In the genomic region with DNA sequence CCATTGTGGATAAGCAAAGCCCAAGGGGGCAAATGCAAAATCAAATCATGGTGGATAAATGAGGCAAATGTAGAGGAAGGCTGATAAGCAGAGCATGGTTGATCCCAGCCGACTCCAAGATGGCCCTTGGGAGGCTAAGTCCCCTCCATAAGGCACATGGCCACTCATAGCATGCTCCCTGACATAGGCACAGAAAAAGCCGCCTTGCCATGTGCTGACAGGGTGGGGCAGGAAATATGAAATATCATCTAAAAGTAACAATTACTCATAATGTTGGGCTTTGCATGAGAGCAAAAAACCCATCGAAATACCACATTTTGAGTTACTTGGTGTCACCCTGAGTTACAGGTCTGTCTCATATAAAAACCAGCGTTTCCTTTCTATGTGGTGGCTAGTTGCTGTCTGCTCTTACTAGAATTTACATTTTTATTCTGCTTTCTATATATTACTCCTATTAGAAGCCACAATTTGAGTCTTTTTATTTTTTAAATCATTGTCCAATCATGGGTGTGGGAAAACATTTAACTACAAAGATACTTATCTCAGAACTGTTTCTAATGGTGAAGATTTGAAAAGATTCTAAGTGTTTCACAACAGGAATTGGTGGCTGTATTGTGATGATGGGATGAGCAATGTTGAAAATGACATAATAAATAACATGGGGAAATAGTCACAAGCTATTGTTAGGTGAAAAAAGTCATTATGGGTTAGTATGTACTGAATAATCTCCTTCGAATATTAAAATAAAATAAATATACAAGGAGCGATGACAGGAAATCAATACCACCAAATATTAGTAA, we compare ENCODE assay signal across 8 cellular contexts.
DNase-seq lines count a peak whose midpoint lies in the region; ATAC-seq and TF ChIP-seq lines count a peak whose summit lies in the region.

No MANE protein-coding gene starts in this region.

- H3K27me3 Mint-ChIP-seq in effector memory CD8-positive, alpha-beta T cell = no peaks in the 10 kb centered on the region

- DNase-seq in GM12865 (ENCODE audit: low read depth) (peak; percentile 77), GM20000 (ENCODE audit: low spot score) (no peak), cerebellar cortex (ENCODE audit: low spot score) (no peak), superior temporal gyrus (ENCODE audit: extremely low spot score) (no peak)
- DNase-seq in activated CD4-positive, alpha-beta T cell treated with anti-CD3 and anti-CD28 coated beads for 1 hour = peak; percentile 45
- DNase-seq in effector memory CD8-positive, alpha-beta T cell = peak; percentile 58 to 64 (median 63)
- peak; percentile 38 for DNase-seq in stimulated activated CD8-positive, alpha-beta memory T cell treated with anti-CD3 and anti-CD28 coated beads, Interleukin-12 subunit alpha, Interleukin-12 subunit beta, amount 100 ng/mL, for 4 hours (ENCODE audit: low read depth)

- H3K27ac Mint-ChIP-seq in effector memory CD8-positive, alpha-beta T cell = peak overlapping the region; percentile 94 to 96

- peak; percentile 55 for ATAC-seq in HG02885 (IDR thresholded peaks at IDR 0.05; ENCODE audit: poor library complexity, unreplicated experiment)
- peak; percentile 61 for ATAC-seq in effector memory CD8-positive, alpha-beta T cell (replicated peaks)

- TF ChIP-seq CTCF in GM12865 (IDR thresholded peaks at IDR 0.05; ENCODE audit: insufficient read depth, low read depth, low read length, missing control alignments) (no peak), GM20000 (IDR thresholded peaks at IDR 0.05; ENCODE audit: extremely low read depth, missing control alignments) (no peak)

- peak overlapping the region; percentile 60 to 76 for H3K4me3 Mint-ChIP-seq in effector memory CD8-positive, alpha-beta T cell

- H3K36me3 Mint-ChIP-seq in effector memory CD8-positive, alpha-beta T cell (ENCODE audit: insufficient read depth) = peaks cover 43% of the 10 kb centered on the region

- no peak overlapping the region for H3K4me3 ChIP-seq in GM12865 (ENCODE audit: low read depth, low read length)

- peaks cover 40 to 51% of the 10 kb centered on the region in 2 donors for H3K4me1 Mint-ChIP-seq in effector memory CD8-positive, alpha-beta T cell (ENCODE audit: low read depth in 2 of 2)

- no peaks in the 10 kb centered on the region for H3K9me3 Mint-ChIP-seq in effector memory CD8-positive, alpha-beta T cell

Comparison
In these comparisons a context has a peak if more than half of its experiments do, and no peak if none do; other contexts are left out.
1. DNase-seq: peak in GM12865 (single experiment), activated CD4-positive, alpha-beta T cell treated with anti-CD3 and anti-CD28 coated beads for 1 hour (single experiment), effector memory CD8-positive, alpha-beta T cell (3 of 3) and stimulated activated CD8-positive, alpha-beta memory T cell treated with anti-CD3 and anti-CD28 coated beads, Interleukin-12 subunit alpha, Interleukin-12 subunit beta, amount 100 ng/mL, for 4 hours (single experiment); none in GM20000 (single experiment), cerebellar cortex (single experiment) and superior temporal gyrus (single experiment).